Comparison of ENCODE assay signal across 8 cellular contexts in genomic region chr1:110746644-110747259, GRCh38.
A peak's percentile ranks its signal among the peaks of the same experiment; 100 is the strongest.
DNase-seq lines count a peak whose midpoint lies in the region; ATAC-seq, FAIRE-seq and TF ChIP-seq lines count a peak whose summit lies in the region.

No MANE protein-coding gene starts in this region.

- peak; percentile 50 for DNase-seq in H4 (ENCODE audit: low spot score)
- DNase-seq in SJSA1 (ENCODE audit: low read depth in 1 of 2, low spot score in 2 of 2), result peak; percentile 12 to 48
- DNase-seq in activated naive CD8-positive, alpha-beta T cell treated with anti-CD3 and anti-CD28 coated beads, Interleukin-2, amount 50 U/mL, for 24 hours, result peak; percentile 61
- DNase-seq in keratinocyte (ENCODE audit: low read depth, low spot score), result peak; percentile 11
- DNase-seq in stimulated activated CD8-positive, alpha-beta memory T cell treated with anti-CD3 and anti-CD28 coated beads, Interleukin-15, amount 100 ng/mL, for 4 hours (ENCODE audit: low read depth in 2 of 2), result peak; percentile 5
- no peak for DNase-seq in WERI-Rb-1

- H4K20me1 ChIP-seq in keratinocyte (ENCODE audit: control insufficient read depth, extremely low read depth, insufficient read depth, low read length), result no peaks in the 10 kb centered on the region

- H3K27me3 ChIP-seq in SJSA1 (replicated peaks) (no peaks in the 10 kb centered on the region; the same call in 1 of the 2 replicates), keratinocyte (ENCODE audit: control insufficient read depth, extremely low read depth, insufficient read depth, low read length) (no peaks in the 10 kb centered on the region), WERI-Rb-1 (ENCODE audit: insufficient read depth, low read depth, severe bottlenecking) (no peaks in the 10 kb centered on the region)

- no peak overlapping the region for H3K4me3 Mint-ChIP-seq in activated naive CD8-positive, alpha-beta T cell treated with anti-CD3 and anti-CD28 coated beads, Interleukin-2, amount 50 U/mL, for 24 hours
- H3K4me3 Mint-ChIP-seq in stimulated activated memory B cell treated with anti-CD40 and anti-IgM and Interleukin-4, amounts not matched to agents 10 μg/mL and 1 μg/mL and 100 μg/mL, for 72 hours, result no peak overlapping the region

- H3K36me3 Mint-ChIP-seq in activated naive CD8-positive, alpha-beta T cell treated with anti-CD3 and anti-CD28 coated beads, Interleukin-2, amount 50 U/mL, for 24 hours (ENCODE audit: low read depth), result no peaks in the 10 kb centered on the region
- H3K36me3 Mint-ChIP-seq in stimulated activated memory B cell treated with anti-CD40 and anti-IgM and Interleukin-4, amounts not matched to agents 10 μg/mL and 1 μg/mL and 100 μg/mL, for 72 hours, result no peaks in the 10 kb centered on the region

- H3K4me3 ChIP-seq in SJSA1 (no peak overlapping the region), keratinocyte (ENCODE audit: control insufficient read depth in 2 of 3, extremely low read depth in 1 of 3, insufficient read depth in 2 of 3, low read depth in 1 of 3, low read length in 3 of 3) (no peak overlapping the region), WERI-Rb-1 (ENCODE audit: low read depth, low read length) (no peak overlapping the region)

- H3K79me2 ChIP-seq in keratinocyte (ENCODE audit: control insufficient read depth, insufficient read depth, low read length), result no peaks in the 10 kb centered on the region

- TF ChIP-seq CTCF in keratinocyte (optimal IDR thresholded peaks at IDR 0.05 in 1 of 3, IDR thresholded peaks at IDR 0.05 in 1 of 3, conservative IDR thresholded peaks at IDR 0.05 in 1 of 3; ENCODE audit: extremely low read depth in 1 of 3, insufficient read depth in 2 of 3, low read length in 3 of 3) (no peak), WERI-Rb-1 (IDR thresholded peaks at IDR 0.05; ENCODE audit: low read depth, low read length) (no peak)

- H3K9me3 Mint-ChIP-seq in activated naive CD8-positive, alpha-beta T cell treated with anti-CD3 and anti-CD28 coated beads, Interleukin-2, amount 50 U/mL, for 24 hours, result no peaks in the 10 kb centered on the region
- H3K9me3 Mint-ChIP-seq in stimulated activated memory B cell treated with anti-CD40 and anti-IgM and Interleukin-4, amounts not matched to agents 10 μg/mL and 1 μg/mL and 100 μg/mL, for 72 hours, result peaks cover 3% of the 10 kb centered on the region

- dilution Hi-C loops in keratinocyte (cut with MboI; ENCODE audit: extremely low pct_ligation_motif_present, low sequenced_read_pairs), result no loop called here

- ATAC-seq in activated naive CD8-positive, alpha-beta T cell treated with anti-CD3 and anti-CD28 coated beads, Interleukin-2, amount 50 U/mL, for 24 hours, result no peak
- no peak for ATAC-seq in GM21786 (IDR thresholded peaks at IDR 0.05; ENCODE audit: unreplicated experiment)
- no peak for ATAC-seq in stimulated activated memory B cell treated with anti-CD40 and anti-IgM and Interleukin-4, amounts not matched to agents 10 μg/mL and 1 μg/mL and 100 μg/mL, for 72 hours

- H3K9ac ChIP-seq in keratinocyte (ENCODE audit: control insufficient read depth, extremely low read depth, insufficient read depth, low read length), result no peak overlapping the region

- no peak overlapping the region for H3K27ac Mint-ChIP-seq in activated naive CD8-positive, alpha-beta T cell treated with anti-CD3 and anti-CD28 coated beads, Interleukin-2, amount 50 U/mL, for 24 hours
- no peak overlapping the region for H3K27ac Mint-ChIP-seq in stimulated activated memory B cell treated with anti-CD40 and anti-IgM and Interleukin-4, amounts not matched to agents 10 μg/mL and 1 μg/mL and 100 μg/mL, for 72 hours

- H3K4me1 Mint-ChIP-seq in activated naive CD8-positive, alpha-beta T cell treated with anti-CD3 and anti-CD28 coated beads, Interleukin-2, amount 50 U/mL, for 24 hours, result no peaks in the 10 kb centered on the region
- H3K4me1 Mint-ChIP-seq in stimulated activated memory B cell treated with anti-CD40 and anti-IgM and Interleukin-4, amounts not matched to agents 10 μg/mL and 1 μg/mL and 100 μg/mL, for 72 hours, result no peaks in the 10 kb centered on the region

- H3K36me3 ChIP-seq in SJSA1 (no peaks in the 10 kb centered on the region), keratinocyte (ENCODE audit: control insufficient read depth in 2 of 2, extremely low read depth in 1 of 2, insufficient read depth in 2 of 2, low read length in 2 of 2) (no peaks in the 10 kb centered on the region), WERI-Rb-1 (no peaks in the 10 kb centered on the region)

- no peaks in the 10 kb centered on the region for H3K9me1 ChIP-seq in keratinocyte (ENCODE audit: control insufficient read depth, extremely low read depth, insufficient read depth, low read length)

- no peak overlapping the region for H3K4me2 ChIP-seq in keratinocyte (ENCODE audit: control insufficient read depth, extremely low read depth, insufficient read depth, low read depth, low read length)

- peaks cover 29% of the 10 kb centered on the region for H3K27me3 Mint-ChIP-seq in activated naive CD8-positive, alpha-beta T cell treated with anti-CD3 and anti-CD28 coated beads, Interleukin-2, amount 50 U/mL, for 24 hours
- H3K27me3 Mint-ChIP-seq in stimulated activated memory B cell treated with anti-CD40 and anti-IgM and Interleukin-4, amounts not matched to agents 10 μg/mL and 1 μg/mL and 100 μg/mL, for 72 hours, result peaks cover 35% of the 10 kb centered on the region

- peak; percentile 29 for FAIRE-seq in keratinocyte (lab: Jason Lieb, UNC)

- H2AFZ ChIP-seq in keratinocyte (ENCODE audit: control insufficient read depth, low read length), result no peak overlapping the region

- H3K9me3 ChIP-seq in SJSA1 (replicated peaks), result no peaks in the 10 kb centered on the region
- H3K9me3 ChIP-seq in keratinocyte (ENCODE audit: control insufficient read depth, low read depth, low read length), result no peaks in the 10 kb centered on the region
- no peaks in the 10 kb centered on the region for H3K9me3 ChIP-seq in WERI-Rb-1 (ENCODE audit: severe bottlenecking)

- no peak overlapping the region for H3K27ac ChIP-seq in SJSA1
- H3K27ac ChIP-seq in keratinocyte (ENCODE audit: control insufficient read depth, insufficient read depth, low read length), result no peak overlapping the region
- H3K27ac ChIP-seq in WERI-Rb-1, result no peak overlapping the region

- H3K4me1 ChIP-seq in SJSA1 (replicated peaks), result no peaks in the 10 kb centered on the region
- no peaks in the 10 kb centered on the region for H3K4me1 ChIP-seq in keratinocyte (ENCODE audit: control insufficient read depth, extremely low read depth, insufficient read depth, low read length)
